9 cellular contexts compared by ENCODE assay signal in genomic region chr1:40421694-40422384, GRCh38. TPM values are rescaled to one million over a fixed set of nuclear protein-coding genes. Genes with fewer than 3 reads are reported as not detected.
DNase-seq lines count a peak whose midpoint lies in the region; ATAC-seq and TF ChIP-seq lines count a peak whose summit lies in the region.
"Had no signal": no experiment of that assay in that cellular context is flagged by ENCODE, and none has a peak within 500 bp of the region (broad histone marks: within the 10 kb centered on the region; RNA-seq: fewer than 3 reads in every experiment).

No MANE protein-coding gene starts in this region.

- no peaks in the 10 kb centered on the region for H3F3A ChIP-seq in PC-3 (ENCODE audit: low read length, unreplicated experiment)

- no peak for TF ChIP-seq CTCF in PC-3 (conservative IDR thresholded peaks at IDR 0.05; ENCODE audit: low read depth, low read length)
- no peak for TF ChIP-seq CTCF in fibroblast of pulmonary artery (IDR thresholded peaks at IDR 0.05; ENCODE audit: low read length, missing control alignments)

- H3K27me3 Mint-ChIP-seq in activated CD4-positive, alpha-beta T cell treated with anti-CD3 and anti-CD28 coated beads for 36 hours = no peaks in the 10 kb centered on the region
- no peaks in the 10 kb centered on the region for H3K27me3 Mint-ChIP-seq in stimulated activated naive CD8-positive, alpha-beta T cell treated with anti-CD3 and anti-CD28 coated beads, Interleukin-15, amount 100 ng/mL, for 72 hours

- H3K79me2 ChIP-seq in PC-3 (ENCODE audit: low read length) = no peaks in the 10 kb centered on the region

- H3K9me3 ChIP-seq in PC-3 (ENCODE audit: low read length) = no peaks in the 10 kb centered on the region
- H3K9me3 ChIP-seq: mucosa of descending colon had no signal

- CTCF ChIA-PET in activated CD4-positive, alpha-beta T cell treated with anti-CD3 and anti-CD28 coated beads for 36 hours (lab: Charles Lee) = interaction anchor here (0.6 to 0.8 kb wide), 3 partner anchors 83 to 415 kb away, joined by 3 read pairs; no protein-coding TSS in a partner anchor
- CTCF ChIA-PET in PC-3 (lab: Charles Lee) = no interaction called here

- peaks cover 82% of the 10 kb centered on the region for H3K36me3 Mint-ChIP-seq in activated CD4-positive, alpha-beta T cell treated with anti-CD3 and anti-CD28 coated beads for 36 hours (ENCODE audit: low read depth)

- H3K4me2 ChIP-seq in PC-3 (ENCODE audit: low read length) = no peak overlapping the region

- H3K36me3 ChIP-seq in PC-3 (ENCODE audit: low read depth, low read length) = peaks cover 45% of the 10 kb centered on the region

- H3K9ac ChIP-seq in PC-3 (ENCODE audit: low read length) = no peak overlapping the region

- H3K4me3 Mint-ChIP-seq in activated CD4-positive, alpha-beta T cell treated with anti-CD3 and anti-CD28 coated beads for 36 hours = no peak overlapping the region
- no peak overlapping the region for H3K4me3 Mint-ChIP-seq in stimulated activated naive CD8-positive, alpha-beta T cell treated with anti-CD3 and anti-CD28 coated beads, Interleukin-15, amount 100 ng/mL, for 72 hours

- peaks cover 11% of the 10 kb centered on the region for H3K4me1 Mint-ChIP-seq in activated CD4-positive, alpha-beta T cell treated with anti-CD3 and anti-CD28 coated beads for 36 hours
- H3K4me1 Mint-ChIP-seq in stimulated activated naive CD8-positive, alpha-beta T cell treated with anti-CD3 and anti-CD28 coated beads, Interleukin-15, amount 100 ng/mL, for 72 hours = peaks cover 40% of the 10 kb centered on the region

- ATAC-seq in activated CD4-positive, alpha-beta T cell treated with anti-CD3 and anti-CD28 coated beads for 36 hours = no peak
- no peak for ATAC-seq in PC-3
- ATAC-seq in stimulated activated naive CD8-positive, alpha-beta T cell treated with anti-CD3 and anti-CD28 coated beads, Interleukin-15, amount 100 ng/mL, for 72 hours = peak; percentile 19
- ATAC-seq: mucosa of descending colon had no signal

- H3K27ac ChIP-seq in PC-3 (ENCODE audit: low read length) = no peak overlapping the region

- no peak overlapping the region for H2AFZ ChIP-seq in PC-3 (ENCODE audit: low read length)

- BruUV-seq in PC-3 (replicated peaks; lab: Mats Ljungman, UMichigan) = no TSS peak

- H3K27ac Mint-ChIP-seq in activated CD4-positive, alpha-beta T cell treated with anti-CD3 and anti-CD28 coated beads for 36 hours = peak overlapping the region; percentile 70
- peak overlapping the region; percentile 48 to 60 for H3K27ac Mint-ChIP-seq in stimulated activated naive CD8-positive, alpha-beta T cell treated with anti-CD3 and anti-CD28 coated beads, Interleukin-15, amount 100 ng/mL, for 72 hours

- peaks cover 7% of the 10 kb centered on the region; the same call in 1 of the 2 replicates for H3K4me1 ChIP-seq in PC-3 (ENCODE audit: insufficient read depth, low read length)

- H3K27me3 ChIP-seq in PC-3 (ENCODE audit: low read length) = no peaks in the 10 kb centered on the region

- no peaks in the 10 kb centered on the region for H3K9me2 ChIP-seq in PC-3 (replicated peaks; ENCODE audit: low read length)

- H4K20me1 ChIP-seq in PC-3 (ENCODE audit: low read length) = no peaks in the 10 kb centered on the region

- H3K4me3 ChIP-seq in PC-3 (ENCODE audit: low read length) = no peak overlapping the region
- H3K4me3 ChIP-seq in fibroblast of pulmonary artery (replicated peaks; ENCODE audit: low read depth, low read length) = no peak overlapping the region
- H3K4me3 ChIP-seq: mucosa of descending colon had no signal

- no peaks in the 10 kb centered on the region for H3K9me3 Mint-ChIP-seq in activated CD4-positive, alpha-beta T cell treated with anti-CD3 and anti-CD28 coated beads for 36 hours (ENCODE audit: low read depth)
- no peaks in the 10 kb centered on the region for H3K9me3 Mint-ChIP-seq in stimulated activated naive CD8-positive, alpha-beta T cell treated with anti-CD3 and anti-CD28 coated beads, Interleukin-15, amount 100 ng/mL, for 72 hours

- POLR2A ChIA-PET in activated CD4-positive, alpha-beta T cell treated with anti-CD3 and anti-CD28 coated beads for 36 hours (lab: Charles Lee) = no interaction called here
- POLR2A ChIA-PET in PC-3 (lab: Charles Lee; ENCODE audit: unreplicated experiment) = no interaction called here

- DNase-seq in activated CD4-positive, alpha-beta T cell treated with anti-CD3 and anti-CD28 coated beads for 36 hours = no peak
- no peak for DNase-seq in activated CD4-positive, alpha-beta T cell treated with anti-CD3 and anti-CD28 coated beads for 1 hour
- DNase-seq in PC-3 = peak; percentile 55
- peak; percentile 53 for DNase-seq in fibroblast of pulmonary artery (ENCODE audit: low read depth)
- DNase-seq in stimulated activated naive CD8-positive, alpha-beta T cell treated with anti-CD3 and anti-CD28 coated beads, Interleukin-15, amount 100 ng/mL, for 72 hours = no peak
- no peak for DNase-seq in stimulated activated CD4-positive, alpha-beta T cell treated with anti-CD3 and anti-CD28 coated beads, Interleukin-2, amount 100 ng/mL, for 48 hours
- no peak for DNase-seq in germinal center (ENCODE audit: low spot score)
- no peak for DNase-seq in NCI-H2227 treated with DMSO at 0.1 percent for 48 hours (lab: John Stamatoyannopoulos, UW)

- intact Hi-C loops in activated CD4-positive, alpha-beta T cell treated with anti-CD3 and anti-CD28 coated beads for 36 hours (cut with DNase I, micrococcal nuclease) = no loop called here
- intact Hi-C loops in PC-3 (cut with micrococcal nuclease) = no loop called here

RNA-seq across cellular contexts. Expression of gene ZFP69B, which starts 28.4 kb away (rescaled TPM):
- 1 to 10 TPM; 4.6 to 5.3 TPM for total RNA-seq in activated CD4-positive, alpha-beta T cell treated with anti-CD3 and anti-CD28 coated beads for 36 hours
- 2.5 and 3.0 TPM in 2 replicates for total RNA-seq in PC-3 (2014; rRNA removed)

RNA-seq across cellular contexts. Expression of gene SMAP2, which starts 48.3 kb away (rescaled TPM):
- 100 to 1,000 TPM; 241 to 258 TPM for total RNA-seq in activated CD4-positive, alpha-beta T cell treated with anti-CD3 and anti-CD28 coated beads for 36 hours
- 48.1 and 51.0 TPM in 2 replicates for total RNA-seq in PC-3 (2014; rRNA removed)

RNA-seq across cellular contexts. Expression of gene ZFP69, which starts 55.3 kb away (rescaled TPM):
- total RNA-seq in activated CD4-positive, alpha-beta T cell treated with anti-CD3 and anti-CD28 coated beads for 36 hours = 1 to 10 TPM; 4.6 to 5.4 TPM
- total RNA-seq in PC-3 (2014; rRNA removed) = 0.15 TPM in 1 of 2 replicates, not detected in the other

Comparison
In these comparisons a context has a peak if more than half of its experiments do, and no peak if none do; other contexts are left out.
1. DNase-seq: peak in PC-3 (single experiment) and fibroblast of pulmonary artery (single experiment); none in activated CD4-positive, alpha-beta T cell treated with anti-CD3 and anti-CD28 coated beads for 36 hours (single experiment), activated CD4-positive, alpha-beta T cell treated with anti-CD3 and anti-CD28 coated beads for 1 hour (single experiment), stimulated activated naive CD8-positive, alpha-beta T cell treated with anti-CD3 and anti-CD28 coated beads, Interleukin-15, amount 100 ng/mL, for 72 hours (0 of 2), stimulated activated CD4-positive, alpha-beta T cell treated with anti-CD3 and anti-CD28 coated beads, Interleukin-2, amount 100 ng/mL, for 48 hours (0 of 2), germinal center (single experiment) and NCI-H2227 treated with DMSO at 0.1 percent for 48 hours (single experiment).